In genomic region chr22:18057568-18058209, GRCh38 we compare ENCODE assay signal across 8 cellular contexts. TPM values are rescaled to one million over a fixed set of nuclear protein-coding genes. Genes with fewer than 3 reads are reported as not detected.
DNase-seq lines count a peak whose midpoint lies in the region; ATAC-seq and TF ChIP-seq lines count a peak whose summit lies in the region.

No MANE protein-coding gene starts in this region.

- TF ChIP-seq CTCF in GM12865 (IDR thresholded peaks at IDR 0.05; ENCODE audit: insufficient read depth, low read depth, low read length, missing control alignments) (no peak), Peyer's patch (IDR thresholded peaks at IDR 0.05) (no peak)

- peaks cover 2 to 4% (median 3%) of the 10 kb centered on the region in 3 donors for H3K27me3 Mint-ChIP-seq in immature natural killer cell (ENCODE audit: low read depth in 3 of 3)

- H3K27ac Mint-ChIP-seq in immature natural killer cell: no peak overlapping the region

- no peak overlapping the region for H3K4me3 Mint-ChIP-seq in immature natural killer cell

- H3K4me1 Mint-ChIP-seq in immature natural killer cell: no peaks in the 10 kb centered on the region

- peak overlapping the region; percentile 80 to 86 (median 84) for H3K27ac ChIP-seq in Peyer's patch

- no peaks in the 10 kb centered on the region for H3K27me3 ChIP-seq in Peyer's patch

- ATAC-seq in HG02678 (IDR thresholded peaks at IDR 0.05; ENCODE audit: unreplicated experiment): peak; percentile 46

- no peaks in the 10 kb centered on the region for H3K36me3 Mint-ChIP-seq in immature natural killer cell

- DNase-seq in GM12865 (ENCODE audit: low read depth) (peak; percentile 69), Peyer's patch (peak in 2 of 3 donors; percentile 90 to 93), fibroblast of gingiva (ENCODE audit: low read depth) (peak; percentile 94), posterior vena cava (ENCODE audit: low spot score) (peak; percentile 91), immature natural killer cell (no peak), NCI-H1436 (lab: John Stamatoyannopoulos, UW) (no peak), NCI-H187 (lab: John Stamatoyannopoulos, UW) (no peak)

- no peaks in the 10 kb centered on the region for H3K9me3 Mint-ChIP-seq in immature natural killer cell

- peaks cover 0 to 40% (median 14%) of the 10 kb centered on the region in 4 donors for H3K4me1 ChIP-seq in Peyer's patch

- intact Hi-C loops in posterior vena cava (cut with DNase I): no loop called here

- H3K9me3 ChIP-seq in Peyer's patch: no peaks in the 10 kb centered on the region

- TF ChIP-seq POLR2A in Peyer's patch (IDR thresholded peaks at IDR 0.05): no peak

- H3K4me3 ChIP-seq in GM12865 (ENCODE audit: low read depth, low read length): no peak overlapping the region
- no peak overlapping the region for H3K4me3 ChIP-seq in Peyer's patch

- no peaks in the 10 kb centered on the region for H3K36me3 ChIP-seq in Peyer's patch

RNA-seq across cellular contexts. Expression of gene PEX26, which starts 20.1 kb away (rescaled TPM):
- 100 to 1,000 TPM in 2 of 4 donors, 10 to 100 TPM in 2; 53.6 to 120 (median 102) TPM for total RNA-seq in Peyer's patch
- 10 to 100 TPM; 25.5 to 28.5 TPM for total RNA-seq in posterior vena cava
- polyA plus RNA-seq in immature natural killer cell: 1 to 10 TPM in 2 of 3 donors, under 1 TPM in 1; 0.27 to 6.4 (median 5.1) TPM

RNA-seq across cellular contexts. Expression of gene MICAL3, which starts 33.3 kb away (rescaled TPM):
- total RNA-seq in Peyer's patch: 10 to 100 TPM; 68.5 to 99.1 (median 88.7) TPM
- 100 to 1,000 TPM; 106 to 114 TPM for total RNA-seq in posterior vena cava
- 1 to 10 TPM in 2 of 3 donors, not detected in 1; 1.1 to 2.3 TPM for polyA plus RNA-seq in immature natural killer cell

RNA-seq across cellular contexts. Expression of gene TUBA8, which starts 52.9 kb away (rescaled TPM):
- 1 to 10 TPM in 2 of 4 donors, not detected in 2; 4.3 to 6.6 TPM for total RNA-seq in Peyer's patch
- total RNA-seq in posterior vena cava: 1 to 10 TPM; 2.3 to 2.8 TPM
- polyA plus RNA-seq in immature natural killer cell: 1 to 10 TPM in 2 of 3 donors, not detected in 1; 2.2 to 2.9 TPM

Comparison
In these comparisons a context has a peak if more than half of its experiments do, and no peak if none do; other contexts are left out.
1. DNase-seq: peak in GM12865 (single experiment), Peyer's patch (2 of 3), fibroblast of gingiva (single experiment) and posterior vena cava (single experiment); none in immature natural killer cell (0 of 3), NCI-H1436 (single experiment) and NCI-H187 (0 of 2).